ENCODE assay signal across 1 cellular context in genomic region chr19:33333151-33333550, GRCh38.
TF ChIP-seq lines count a peak whose summit lies in the region.

No MANE protein-coding gene starts in this region.

TF ChIP-seq in SK-N-SH, 30 proteins besides CTCF, POLR2A, EP300 and RAD21 (continued from another document):
- TF ChIP-seq, protein P1, sequence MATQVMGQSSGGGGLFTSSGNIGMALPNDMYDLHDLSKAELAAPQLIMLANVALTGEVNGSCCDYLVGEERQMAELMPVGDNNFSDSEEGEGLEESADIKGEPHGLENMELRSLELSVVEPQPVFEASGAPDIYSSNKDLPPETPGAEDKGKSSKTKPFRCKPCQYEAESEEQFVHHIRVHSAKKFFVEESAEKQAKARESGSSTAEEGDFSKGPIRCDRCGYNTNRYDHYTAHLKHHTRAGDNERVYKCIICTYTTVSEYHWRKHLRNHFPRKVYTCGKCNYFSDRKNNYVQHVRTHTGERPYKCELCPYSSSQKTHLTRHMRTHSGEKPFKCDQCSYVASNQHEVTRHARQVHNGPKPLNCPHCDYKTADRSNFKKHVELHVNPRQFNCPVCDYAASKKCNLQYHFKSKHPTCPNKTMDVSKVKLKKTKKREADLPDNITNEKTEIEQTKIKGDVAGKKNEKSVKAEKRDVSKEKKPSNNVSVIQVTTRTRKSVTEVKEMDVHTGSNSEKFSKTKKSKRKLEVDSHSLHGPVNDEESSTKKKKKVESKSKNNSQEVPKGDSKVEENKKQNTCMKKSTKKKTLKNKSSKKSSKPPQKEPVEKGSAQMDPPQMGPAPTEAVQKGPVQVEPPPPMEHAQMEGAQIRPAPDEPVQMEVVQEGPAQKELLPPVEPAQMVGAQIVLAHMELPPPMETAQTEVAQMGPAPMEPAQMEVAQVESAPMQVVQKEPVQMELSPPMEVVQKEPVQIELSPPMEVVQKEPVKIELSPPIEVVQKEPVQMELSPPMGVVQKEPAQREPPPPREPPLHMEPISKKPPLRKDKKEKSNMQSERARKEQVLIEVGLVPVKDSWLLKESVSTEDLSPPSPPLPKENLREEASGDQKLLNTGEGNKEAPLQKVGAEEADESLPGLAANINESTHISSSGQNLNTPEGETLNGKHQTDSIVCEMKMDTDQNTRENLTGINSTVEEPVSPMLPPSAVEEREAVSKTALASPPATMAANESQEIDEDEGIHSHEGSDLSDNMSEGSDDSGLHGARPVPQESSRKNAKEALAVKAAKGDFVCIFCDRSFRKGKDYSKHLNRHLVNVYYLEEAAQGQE (IDR thresholded peaks at IDR 0.05; ENCODE audit: low read depth, low read length), result no peak
- TF ChIP-seq MXI1 (IDR thresholded peaks at IDR 0.05; ENCODE audit: low read depth, low read length) (no peak), IRF3 (IDR thresholded peaks at IDR 0.05; ENCODE audit: low read depth, low read length) (no peak)
